In the genomic region with DNA sequence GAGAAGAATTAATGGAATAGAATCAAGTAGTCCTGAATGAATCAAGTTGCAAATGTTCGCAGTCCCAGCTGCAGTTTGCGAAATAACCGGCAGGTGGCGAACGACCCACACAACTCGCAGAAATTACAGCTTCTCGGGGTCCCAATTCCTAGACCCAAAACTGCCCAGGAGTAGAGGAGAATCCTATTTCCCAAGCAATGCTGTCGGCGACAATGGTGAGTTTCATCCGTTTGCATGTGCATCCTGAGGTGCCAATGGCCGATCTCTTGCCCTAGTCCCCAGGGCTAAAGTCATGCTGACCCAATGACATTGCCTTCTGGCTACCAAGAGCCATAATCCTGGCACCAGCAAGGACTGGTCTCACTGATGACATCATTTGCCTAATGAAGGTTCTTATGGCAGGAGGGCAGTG, we compare ENCODE assay signal across 9 cellular contexts. TPM values are rescaled to one million over a fixed set of nuclear protein-coding genes. Genes with fewer than 3 reads are reported as not detected.
A peak's percentile ranks its signal among the peaks of the same experiment; 100 is the strongest.
DNase-seq lines count a peak whose midpoint lies in the region; ATAC-seq and TF ChIP-seq lines count a peak whose summit lies in the region.
"Had no signal": no experiment of that assay in that cellular context is flagged by ENCODE, and none has a peak within 500 bp of the region (broad histone marks: within the 10 kb centered on the region; RNA-seq: fewer than 3 reads in every experiment).

No MANE protein-coding gene starts in this region.

- no peak for ATAC-seq in activated naive CD8-positive, alpha-beta T cell treated with anti-CD3 and anti-CD28 coated beads, Interleukin-2, amount 10 ng/mL, durations not matched to agents 7 days and 5 days (ENCODE audit: low read depth)
- ATAC-seq in GM19324 (IDR thresholded peaks at IDR 0.05; ENCODE audit: low FRiP score, unreplicated experiment), result no peak

- no peak overlapping the region for H3K4me3 ChIP-seq in epithelial cell of proximal tubule (ENCODE audit: low read depth, low read length)

- POLR2A ChIA-PET in activated naive CD8-positive, alpha-beta T cell treated with anti-CD3 and anti-CD28 coated beads, Interleukin-2, amount 10 ng/mL, durations not matched to agents 7 days and 5 days (lab: Charles Lee), result no interaction called here

- H3K27ac Mint-ChIP-seq in activated naive CD8-positive, alpha-beta T cell treated with anti-CD3 and anti-CD28 coated beads, Interleukin-2, amount 10 ng/mL, durations not matched to agents 7 days and 5 days, result no peak overlapping the region
- no peak overlapping the region for H3K27ac Mint-ChIP-seq in activated naive CD8-positive, alpha-beta T cell treated with anti-CD3 and anti-CD28 coated beads for 36 hours

- H3K4me1 Mint-ChIP-seq in activated naive CD8-positive, alpha-beta T cell treated with anti-CD3 and anti-CD28 coated beads, Interleukin-2, amount 10 ng/mL, durations not matched to agents 7 days and 5 days, result peaks cover 7% of the 10 kb centered on the region
- H3K4me1 Mint-ChIP-seq in activated naive CD8-positive, alpha-beta T cell treated with anti-CD3 and anti-CD28 coated beads for 36 hours, result peaks cover 10% of the 10 kb centered on the region

- peaks cover 53% of the 10 kb centered on the region for H3K27me3 Mint-ChIP-seq in activated naive CD8-positive, alpha-beta T cell treated with anti-CD3 and anti-CD28 coated beads, Interleukin-2, amount 10 ng/mL, durations not matched to agents 7 days and 5 days
- peaks cover 66% of the 10 kb centered on the region for H3K27me3 Mint-ChIP-seq in activated naive CD8-positive, alpha-beta T cell treated with anti-CD3 and anti-CD28 coated beads for 36 hours

- peak; percentile 89 for TF ChIP-seq CTCF in epithelial cell of proximal tubule (conservative IDR thresholded peaks at IDR 0.05; ENCODE audit: low read depth, low read length)

- H3K4me3 Mint-ChIP-seq in activated naive CD8-positive, alpha-beta T cell treated with anti-CD3 and anti-CD28 coated beads, Interleukin-2, amount 10 ng/mL, durations not matched to agents 7 days and 5 days, result no peak overlapping the region
- H3K4me3 Mint-ChIP-seq in activated naive CD8-positive, alpha-beta T cell treated with anti-CD3 and anti-CD28 coated beads for 36 hours, result no peak overlapping the region

- no peaks in the 10 kb centered on the region for H3K9me3 Mint-ChIP-seq in activated naive CD8-positive, alpha-beta T cell treated with anti-CD3 and anti-CD28 coated beads, Interleukin-2, amount 10 ng/mL, durations not matched to agents 7 days and 5 days
- H3K9me3 Mint-ChIP-seq in activated naive CD8-positive, alpha-beta T cell treated with anti-CD3 and anti-CD28 coated beads for 36 hours, result no peaks in the 10 kb centered on the region

- peaks cover 3% of the 10 kb centered on the region for H3K36me3 Mint-ChIP-seq in activated naive CD8-positive, alpha-beta T cell treated with anti-CD3 and anti-CD28 coated beads, Interleukin-2, amount 10 ng/mL, durations not matched to agents 7 days and 5 days
- H3K36me3 Mint-ChIP-seq in activated naive CD8-positive, alpha-beta T cell treated with anti-CD3 and anti-CD28 coated beads for 36 hours, result no peaks in the 10 kb centered on the region

- DNase-seq in activated naive CD8-positive, alpha-beta T cell treated with anti-CD3 and anti-CD28 coated beads, Interleukin-2, amount 10 ng/mL, durations not matched to agents 7 days and 5 days, result peak; percentile 68
- no peak for DNase-seq in activated naive CD8-positive, alpha-beta T cell treated with anti-CD3 and anti-CD28 coated beads for 36 hours
- DNase-seq in NCI-H2029 (lab: John Stamatoyannopoulos, UW) (peak; percentile 72), epithelial cell of proximal tubule (ENCODE audit: low read depth) (no peak), nucleus accumbens (lab: John Stamatoyannopoulos, UW) (peak in 30 of 56 donors; percentile 6 to 87 (median 34)), SKM-1 treated with dmso at 0.1 percent for 144 hours (lab: John Stamatoyannopoulos, UW; ENCODE audit: unreplicated experiment) (no peak)
- DNase-seq in activated CD4-positive, alpha-beta T cell treated with anti-CD3 and anti-CD28 coated beads, Interleukin-2, amount 50 U/mL, for 24 hours (ENCODE audit: low read depth in 1 of 2, low spot score in 1 of 2), result peak; percentile 20 to 34

RNA-seq across cellular contexts. Expression of gene ASCL1, which starts 8.5 kb away (rescaled TPM):
- not detected for total RNA-seq in activated naive CD8-positive, alpha-beta T cell treated with anti-CD3 and anti-CD28 coated beads, Interleukin-2, amount 10 ng/mL, durations not matched to agents 7 days and 5 days
- not detected for total RNA-seq in activated naive CD8-positive, alpha-beta T cell treated with anti-CD3 and anti-CD28 coated beads for 36 hours
- not detected in 2 replicates for total RNA-seq in epithelial cell of proximal tubule
- total RNA-seq: dermis microvascular lymphatic vessel endothelial cell had no signal

RNA-seq across cellular contexts. Expression of gene PAH, which starts 31.9 kb away (rescaled TPM):
- total RNA-seq in activated naive CD8-positive, alpha-beta T cell treated with anti-CD3 and anti-CD28 coated beads, Interleukin-2, amount 10 ng/mL, durations not matched to agents 7 days and 5 days, result not detected
- not detected for total RNA-seq in activated naive CD8-positive, alpha-beta T cell treated with anti-CD3 and anti-CD28 coated beads for 36 hours
- total RNA-seq in epithelial cell of proximal tubule, result not detected in 2 replicates
- total RNA-seq: dermis microvascular lymphatic vessel endothelial cell had no signal

Comparison
In these comparisons a context has a peak if more than half of its experiments do, and no peak if none do; other contexts are left out.
1. DNase-seq: peak in activated naive CD8-positive, alpha-beta T cell treated with anti-CD3 and anti-CD28 coated beads, Interleukin-2, amount 10 ng/mL, durations not matched to agents 7 days and 5 days (single experiment), NCI-H2029 (single experiment), activated CD4-positive, alpha-beta T cell treated with anti-CD3 and anti-CD28 coated beads, Interleukin-2, amount 50 U/mL, for 24 hours (2 of 2) and nucleus accumbens (30 of 56); none in activated naive CD8-positive, alpha-beta T cell treated with anti-CD3 and anti-CD28 coated beads for 36 hours (single experiment), epithelial cell of proximal tubule (single experiment) and SKM-1 treated with dmso at 0.1 percent for 144 hours (single experiment).